1 cellular context compared by ENCODE assay signal in genomic region chr7:43779032-43779812, GRCh38.
A peak's percentile ranks its signal among the peaks of the same experiment; 100 is the strongest.
TF ChIP-seq lines count a peak whose summit lies in the region.

No MANE protein-coding gene starts in this region.

TF ChIP-seq in K562, 482 proteins besides CTCF, POLR2A, EP300 and RAD21 (continued from another document and continues in another):
- TF ChIP-seq POLR2AphosphoS5 (IDR thresholded peaks at IDR 0.05; ENCODE audit: control insufficient read depth, insufficient read depth, low read depth, low read length), result peak; percentile 63; the same call in 1 of the 2 replicates
- peak; percentile 24 for TF ChIP-seq HNRNPLL (IDR thresholded peaks at IDR 0.05; ENCODE audit: low read depth, low read length, poor library complexity, severe bottlenecking)
- no peak for TF ChIP-seq RB1 (IDR thresholded peaks at IDR 0.05; ENCODE audit: low read depth)
- TF ChIP-seq ZKSCAN1 (IDR thresholded peaks at IDR 0.05; ENCODE audit: low read depth, low read length), result no peak
- no peak for TF ChIP-seq U2AF1 (optimal IDR thresholded peaks at IDR 0.05; ENCODE audit: low read depth, low read length)
- no peak for TF ChIP-seq MXI1 (IDR thresholded peaks at IDR 0.05; ENCODE audit: low read depth, low read length)
- peak in 1 of 2 experiments; percentile 13; a peak in 1 of 4 replicates for TF ChIP-seq MNT (conservative IDR thresholded peaks at IDR 0.05)
- TF ChIP-seq MEIS2 (IDR thresholded peaks at IDR 0.05; ENCODE audit: partially characterized antibody), result no peak
- no peak for TF ChIP-seq POU5F1 (IDR thresholded peaks at IDR 0.05; ENCODE audit: borderline replicate concordance, low read depth, low read length, partially characterized antibody)
- no peak for TF ChIP-seq CBX5 (IDR thresholded peaks at IDR 0.05; ENCODE audit: borderline replicate concordance, low read depth)
- no peak for TF ChIP-seq HOXB6 (CRISPR knock-in tag; IDR thresholded peaks at IDR 0.05; ENCODE audit: borderline replicate concordance)
- TF ChIP-seq MTA2 (IDR thresholded peaks at IDR 0.05; ENCODE audit: low read depth), result 0 out of 2 replicates have a peak, but pooled peaks have one; percentile 31
- peak in 1 of 2 experiments; percentile 28; a peak in 2 of 4 replicates for TF ChIP-seq KDM1A (IDR thresholded peaks at IDR 0.05)
- TF ChIP-seq HINFP (tag; conservative IDR thresholded peaks at IDR 0.05; ENCODE audit: low read depth), result no peak
- no peak for TF ChIP-seq DIDO1 (tag; IDR thresholded peaks at IDR 0.05; ENCODE audit: low read depth)
- no peak for TF ChIP-seq KAT2B (IDR thresholded peaks at IDR 0.05; ENCODE audit: low read depth, low read length)
- TF ChIP-seq SAP30 (IDR thresholded peaks at IDR 0.05; ENCODE audit: borderline replicate concordance, insufficient read depth, low read depth, low read length, poor library complexity, severe bottlenecking), result no peak
- TF ChIP-seq RCOR1 (IDR thresholded peaks at IDR 0.05; ENCODE audit: borderline replicate concordance in 1 of 2, low read depth in 2 of 2, low read length in 2 of 2), result peak in 1 of 2 experiments; percentile 81; a peak in 1 of 4 replicates
- TF ChIP-seq HMG20A (CRISPR knock-in tag; conservative IDR thresholded peaks at IDR 0.05), result no peak
- TF ChIP-seq CHCHD3 (CRISPR knock-in tag; IDR thresholded peaks at IDR 0.05), result no peak
- TF ChIP-seq JUND (IDR thresholded peaks at IDR 0.05; ENCODE audit: borderline replicate concordance, low read depth, low read length), result peak; percentile 33; the same call in 1 of the 2 replicates
- TF ChIP-seq JUND (tag; IDR thresholded peaks at IDR 0.05; ENCODE audit: borderline replicate concordance, low read depth, low read length), result peak; percentile 25; the same call in 1 of the 3 replicates
- TF ChIP-seq CXXC5 (CRISPR knock-in tag; IDR thresholded peaks at IDR 0.05), result no peak
- no peak for TF ChIP-seq ZNF583 (CRISPR knock-in tag; IDR thresholded peaks at IDR 0.05)
- TF ChIP-seq TCF15 (CRISPR knock-in tag; IDR thresholded peaks at IDR 0.05), result no peak
- TF ChIP-seq MECOM (CRISPR knock-in tag; IDR thresholded peaks at IDR 0.05), result no peak
- no peak for TF ChIP-seq ZNF282 (CRISPR knock-in tag; IDR thresholded peaks at IDR 0.05)
- TF ChIP-seq FOXO4 (CRISPR knock-in tag; IDR thresholded peaks at IDR 0.05), result no peak
- no peak for TF ChIP-seq ZNF23 (CRISPR knock-in tag; IDR thresholded peaks at IDR 0.05)
- TF ChIP-seq ARID3A (IDR thresholded peaks at IDR 0.05; ENCODE audit: borderline replicate concordance, low read depth, low read length), result 0 out of 2 replicates have a peak, but pooled peaks have one; percentile 26
- no peak for TF ChIP-seq NCOA4 (IDR thresholded peaks at IDR 0.05; ENCODE audit: partially characterized antibody)
- peak; percentile 62; the same call in 1 of the 2 replicates for TF ChIP-seq DPF2 (IDR thresholded peaks at IDR 0.05)
- no peak for TF ChIP-seq ZNF124 (CRISPR knock-in tag; IDR thresholded peaks at IDR 0.05)
- TF ChIP-seq SRSF3 (IDR thresholded peaks at IDR 0.05; ENCODE audit: insufficient read depth, low read length), result no peak
- TF ChIP-seq CHD1 (IDR thresholded peaks at IDR 0.05; ENCODE audit: low read length), result no peak
- TF ChIP-seq RFX1 (IDR thresholded peaks at IDR 0.05), result no peak
- TF ChIP-seq FOXM1 (IDR thresholded peaks at IDR 0.05; ENCODE audit: low read depth), result no peak
- no peak for TF ChIP-seq FOXM1 (CRISPR knock-in tag; IDR thresholded peaks at IDR 0.05; ENCODE audit: low read depth)
- no peak for TF ChIP-seq MITF (IDR thresholded peaks at IDR 0.05)
- TF ChIP-seq ZNF592 (IDR thresholded peaks at IDR 0.05), result peak; percentile 33; the same call in 1 of the 2 replicates
- no peak for TF ChIP-seq PYGO2 (tag; IDR thresholded peaks at IDR 0.05)
- no peak for TF ChIP-seq HDAC6 (IDR thresholded peaks at IDR 0.05; ENCODE audit: low read depth, low read length)
- no peak for TF ChIP-seq CTCFL (IDR thresholded peaks at IDR 0.05; ENCODE audit: borderline replicate concordance, insufficient read depth, low read depth, low read length, poor library complexity, severe bottlenecking)
- no peak for TF ChIP-seq RBM34 (IDR thresholded peaks at IDR 0.05; ENCODE audit: borderline replicate concordance, insufficient read depth, low read length)
- peak; percentile 68; the same call in 1 of the 2 replicates for TF ChIP-seq SMARCA4 (IDR thresholded peaks at IDR 0.05)
- peak; percentile 80 for TF ChIP-seq TCF3 (CRISPR knock-in tag; IDR thresholded peaks at IDR 0.05)
- no peak for TF ChIP-seq ZNF507 (tag; conservative IDR thresholded peaks at IDR 0.05)
- no peak for TF ChIP-seq ZNF561 (CRISPR knock-in tag; conservative IDR thresholded peaks at IDR 0.05)
- TF ChIP-seq ZNF232 (CRISPR knock-in tag; IDR thresholded peaks at IDR 0.05), result no peak
- TF ChIP-seq KLF6 (CRISPR knock-in tag; IDR thresholded peaks at IDR 0.05; ENCODE audit: borderline replicate concordance), result no peak
- no peak for TF ChIP-seq PRPF4 (IDR thresholded peaks at IDR 0.05; ENCODE audit: insufficient read depth, low read depth, low read length, poor library complexity, severe bottlenecking)
- no peak for TF ChIP-seq ATF3 (IDR thresholded peaks at IDR 0.05)
- no peak for TF ChIP-seq ATF3 (CRISPR knock-in tag; conservative IDR thresholded peaks at IDR 0.05)
- peak in 1 of 3 experiments; percentile 32 for TF ChIP-seq YY1 (IDR thresholded peaks at IDR 0.05; ENCODE audit: borderline replicate concordance in 1 of 3, control insufficient read depth in 1 of 3, extremely low read depth in 1 of 3, insufficient read depth in 3 of 3, insufficient read length in 1 of 3, insufficient replicate concordance in 2 of 3, low read depth in 1 of 3, low read length in 2 of 3)
- TF ChIP-seq TCF7L2 (IDR thresholded peaks at IDR 0.05; ENCODE audit: low read depth, low read length), result no peak
- TF ChIP-seq ZNF212 (CRISPR knock-in tag; IDR thresholded peaks at IDR 0.05), result no peak
- TF ChIP-seq ARID1B (IDR thresholded peaks at IDR 0.05), result peak; percentile 80
- TF ChIP-seq ZZZ3 (IDR thresholded peaks at IDR 0.05), result no peak
- TF ChIP-seq CBFA2T2 (conservative IDR thresholded peaks at IDR 0.05), result peak; percentile 66
- TF ChIP-seq ZKSCAN8 (CRISPR knock-in tag; IDR thresholded peaks at IDR 0.05), result no peak
